In the genomic region with DNA sequence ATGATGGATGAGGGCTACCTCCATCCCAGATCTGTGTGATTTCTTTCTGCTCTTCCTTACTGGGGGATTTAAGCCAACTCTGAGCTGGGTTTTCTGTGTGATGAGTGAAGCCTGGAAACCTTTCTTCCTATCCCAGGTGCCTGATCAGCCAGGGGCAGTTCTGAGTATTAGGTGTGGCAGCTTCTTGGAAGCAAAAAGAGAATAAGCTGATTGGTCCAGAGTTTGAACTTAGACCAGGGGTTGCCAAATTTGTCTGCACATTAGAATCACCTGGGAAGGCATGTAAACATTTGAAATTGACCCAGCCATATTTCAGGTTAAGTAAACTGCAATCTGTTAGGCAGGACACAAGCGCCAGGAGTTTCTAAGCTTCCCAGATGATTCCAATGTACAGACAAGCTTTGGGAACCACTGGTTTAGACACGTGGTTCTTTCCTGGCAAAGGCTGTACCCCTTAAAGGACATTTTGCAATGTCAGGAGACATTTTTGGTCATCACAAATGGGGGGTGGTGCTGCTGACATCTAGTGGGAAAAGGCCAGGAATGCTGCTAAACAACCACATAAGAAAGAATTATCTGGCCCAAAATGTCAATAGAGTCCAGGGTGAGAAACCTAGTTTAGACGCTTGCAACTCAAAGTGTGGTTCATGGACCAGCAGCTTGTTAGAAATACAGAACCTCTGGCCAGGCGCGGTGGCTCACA, we compare ENCODE assay signal across 20 cellular contexts.
DNase-seq lines count a peak whose midpoint lies in the region; ATAC-seq, FAIRE-seq and TF ChIP-seq lines count a peak whose summit lies in the region.
"Had no signal": no experiment of that assay in that cellular context is flagged by ENCODE, and none has a peak within 500 bp of the region (broad histone marks: within the 10 kb centered on the region; RNA-seq: fewer than 3 reads in every experiment).

No MANE protein-coding gene starts in this region.

- 19% methylated on average over 4 of the region's 5 CpGs for WGBS in right lobe of liver (ENCODE audit: insufficient coverage, low coverage, low lambda C conversion rate, missing lambda C conversion rate)

- H3K4me1 Mint-ChIP-seq in GM23338 (peaks cover 14% of the 10 kb centered on the region), WTC11 (peaks cover 16% of the 10 kb centered on the region)
- H3K4me1 Mint-ChIP-seq: T-cell had no signal

- TF ChIP-seq CTCF in GM23338 (conservative IDR thresholded peaks at IDR 0.05; ENCODE audit: low read depth in 2 of 2) (peak; percentile 40 to 52), LNCAP (IDR thresholded peaks at IDR 0.05) (peak; percentile 22; the same call in 1 of the 2 replicates), WTC11 (IDR thresholded peaks at IDR 0.05) (no peak), right lobe of liver (IDR thresholded peaks at IDR 0.05) (peak in 2 of 4 donors; percentile 29 to 37), kidney (IDR thresholded peaks at IDR 0.05; ENCODE audit: borderline replicate concordance, extremely low read depth, insufficient read depth) (no peak)

- H3K4me3 ChIP-seq in GM23338 (no peak overlapping the region), right lobe of liver (no peak overlapping the region), kidney (ENCODE audit: low read length in 2 of 2) (no peak overlapping the region)
- H3K4me3 ChIP-seq: GM23248, PC-9 had no signal

- intact Hi-C loops in right lobe of liver (cut with DNase I) (no loop called here), kidney (cut with DNase I) (no loop called here)

- H3K36me3 ChIP-seq in GM23338 (ENCODE audit: insufficient read depth) (no peaks in the 10 kb centered on the region), right lobe of liver (no peaks in the 10 kb centered on the region), kidney (ENCODE audit: control insufficient read depth in 1 of 2, insufficient read depth in 2 of 2, low read length in 2 of 2) (no peaks in the 10 kb centered on the region)

- FAIRE-seq in kidney (lab: Jason Lieb, UNC): no peak
- FAIRE-seq: D721Med had no signal

- no peak for ATAC-seq in GM23338
- ATAC-seq in WTC11: peak; percentile 20
- peak; percentile 85 to 93 (median 90) for ATAC-seq in right lobe of liver
- ATAC-seq in HG02798 (IDR thresholded peaks at IDR 0.05; ENCODE audit: poor library complexity, unreplicated experiment): no peak
- ATAC-seq in HG03196 (IDR thresholded peaks at IDR 0.05; ENCODE audit: unreplicated experiment): no peak
- ATAC-seq: SK-N-SH treated with all-trans-retinoic acid at 6 μM for 48 hours, T-cell had no signal

- H3K4me3 Mint-ChIP-seq in GM23338 (no peak overlapping the region), WTC11 (no peak overlapping the region)
- H3K4me3 Mint-ChIP-seq: HFFc6, T-cell had no signal

- no peak overlapping the region for H3K9ac ChIP-seq in kidney (ENCODE audit: low read length in 2 of 2)
- H3K9ac ChIP-seq: GM23248 had no signal

- peaks cover 6% of the 10 kb centered on the region; the same call in 1 of the 2 replicates for H3K4me1 ChIP-seq in GM23338 (ENCODE audit: insufficient read depth)
- peaks cover 0 to 11% (median 4%) of the 10 kb centered on the region in 4 donors for H3K4me1 ChIP-seq in right lobe of liver
- no peaks in the 10 kb centered on the region for H3K4me1 ChIP-seq in kidney (ENCODE audit: control insufficient read depth in 1 of 2, insufficient read depth in 1 of 2, low read depth in 1 of 2, low read length in 2 of 2)

- H3K9me3 ChIP-seq in right lobe of liver: no peaks in the 10 kb centered on the region
- no peaks in the 10 kb centered on the region for H3K9me3 ChIP-seq in kidney (ENCODE audit: control insufficient read depth in 1 of 2, low read length in 2 of 2)

- H3K27ac Mint-ChIP-seq in GM23338: no peak overlapping the region
- H3K27ac Mint-ChIP-seq in WTC11: no peak overlapping the region
- H3K27ac Mint-ChIP-seq: HFFc6, T-cell had no signal

- H4K20me1 ChIP-seq in GM23338 (replicated peaks; ENCODE audit: insufficient read depth): no peaks in the 10 kb centered on the region

- H3K9me2 ChIP-seq in GM23338 (ENCODE audit: insufficient read depth): peaks cover 3% of the 10 kb centered on the region; the same call in 1 of the 2 replicates

- H3K27me3 ChIP-seq in GM23338 (ENCODE audit: insufficient read depth): no peaks in the 10 kb centered on the region
- no peaks in the 10 kb centered on the region for H3K27me3 ChIP-seq in right lobe of liver

- CTCF ChIA-PET in WTC11 (lab: Charles Lee): no interaction called here

- H3K36me3 Mint-ChIP-seq in GM23338 (ENCODE audit: low read depth) (no peaks in the 10 kb centered on the region; the same call in 2 of the 3 replicates), WTC11 (no peaks in the 10 kb centered on the region)
- H3K36me3 Mint-ChIP-seq: T-cell had no signal

- H3K9me3 Mint-ChIP-seq in GM23338 (peaks cover 4% of the 10 kb centered on the region; the same call in 1 of the 3 replicates), WTC11 (peaks cover 13% of the 10 kb centered on the region)
- H3K9me3 Mint-ChIP-seq: T-cell had no signal

- POLR2A ChIA-PET in WTC11 (lab: Charles Lee): no interaction called here

- no peak overlapping the region for H3K4me2 ChIP-seq in GM23338
- H3K4me2 ChIP-seq: PC-9 had no signal

- H3K27me3 Mint-ChIP-seq in GM23338 (ENCODE audit: insufficient read depth, low read depth, poor library complexity): no peaks in the 10 kb centered on the region
- peaks cover 3% of the 10 kb centered on the region; the same call in 1 of the 2 replicates for H3K27me3 Mint-ChIP-seq in WTC11 (ENCODE audit: low read depth)

- TF ChIP-seq POLR2A in right lobe of liver (IDR thresholded peaks at IDR 0.05): no peak

- peak overlapping the region; percentile 93; the same call in 1 of the 2 replicates for H2AFZ ChIP-seq in GM23338
- H2AFZ ChIP-seq: GM23248, PC-9 had no signal

- H3K27ac ChIP-seq in GM23338 (ENCODE audit: low read depth) (no peak overlapping the region), right lobe of liver (peak overlapping the region in 2 of 3 donors; percentile 8 to 19), kidney (ENCODE audit: low read depth in 2 of 2, low read length in 2 of 2) (no peak overlapping the region)
- H3K27ac ChIP-seq: GM23248, PC-9, RWPE1 had no signal

- H3K79me2 ChIP-seq in GM23338 (replicated peaks; ENCODE audit: insufficient read depth): no peaks in the 10 kb centered on the region

- no peaks in the 10 kb centered on the region for H3F3A ChIP-seq in GM23338 (replicated peaks; ENCODE audit: low read depth)

- no peak for DNase-seq in GM23338 (ENCODE audit: low spot score)
- no peak for DNase-seq in WTC11 (ENCODE audit: low spot score)
- no peak for DNase-seq in right lobe of liver
- no peak for DNase-seq in kidney
- DNase-seq: C1 segment of cervical spinal cord, DMS79 treated with DMSO at 0.1 percent for 48 hours, GM23248, HFFc6, NCI-H1105 treated with DMSO at 0.1 percent for 48 hours, NCI-H1694 treated with DMSO at 0.1 percent for 48 hours, NCI-H82, PC-9, SIG-M5, T-cell had no signal

TF ChIP-seq in GM23338, 12 proteins besides CTCF, POLR2A, EP300 and RAD21:
- TF ChIP-seq ZNF331 (CRISPR knock-in tag; IDR thresholded peaks at IDR 0.05; ENCODE audit: low read depth) (no peak), STAT1 (IDR thresholded peaks at IDR 0.05; ENCODE audit: unreplicated experiment) (no peak), JUNB (IDR thresholded peaks at IDR 0.05; ENCODE audit: unreplicated experiment) (no peak), EZH2 (IDR thresholded peaks at IDR 0.05; ENCODE audit: low read depth, unreplicated experiment) (no peak), POLR2AphosphoS5 (IDR thresholded peaks at IDR 0.05; ENCODE audit: low read depth) (no peak)
- TF ChIP-seq, protein P1, sequence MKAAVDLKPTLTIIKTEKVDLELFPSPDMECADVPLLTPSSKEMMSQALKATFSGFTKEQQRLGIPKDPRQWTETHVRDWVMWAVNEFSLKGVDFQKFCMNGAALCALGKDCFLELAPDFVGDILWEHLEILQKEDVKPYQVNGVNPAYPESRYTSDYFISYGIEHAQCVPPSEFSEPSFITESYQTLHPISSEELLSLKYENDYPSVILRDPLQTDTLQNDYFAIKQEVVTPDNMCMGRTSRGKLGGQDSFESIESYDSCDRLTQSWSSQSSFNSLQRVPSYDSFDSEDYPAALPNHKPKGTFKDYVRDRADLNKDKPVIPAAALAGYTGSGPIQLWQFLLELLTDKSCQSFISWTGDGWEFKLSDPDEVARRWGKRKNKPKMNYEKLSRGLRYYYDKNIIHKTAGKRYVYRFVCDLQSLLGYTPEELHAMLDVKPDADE (IDR thresholded peaks at IDR 0.05): no peak
TF ChIP-seq in GM23338: peak in this region for 0.

TF ChIP-seq in WTC11, 78 proteins besides CTCF, POLR2A, EP300 and RAD21 (continues in another document):
- TF ChIP-seq FOXP1 (CRISPR knock-in tag; IDR thresholded peaks at IDR 0.05; ENCODE audit: borderline replicate concordance): no peak
- TF ChIP-seq, protein P2, sequence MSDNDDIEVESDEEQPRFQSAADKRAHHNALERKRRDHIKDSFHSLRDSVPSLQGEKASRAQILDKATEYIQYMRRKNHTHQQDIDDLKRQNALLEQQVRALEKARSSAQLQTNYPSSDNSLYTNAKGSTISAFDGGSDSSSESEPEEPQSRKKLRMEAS (CRISPR knock-in tag; IDR thresholded peaks at IDR 0.05): no peak

Comparison
In these comparisons a context has a peak if more than half of its experiments do, and no peak if none do; other contexts are left out.
1. ATAC-seq: peak in WTC11 (single experiment) and right lobe of liver (4 of 4); none in GM23338 (single experiment), HG02798 (single experiment) and HG03196 (single experiment).
2. H3K27ac ChIP-seq: peak in right lobe of liver (2 of 3); none in GM23338 (single experiment) and kidney (0 of 2).
3. CTCF ChIP-seq: peak in GM23338 (2 of 2) and LNCAP (single experiment); none in WTC11 (single experiment) and kidney (single experiment).